Comparison of ENCODE assay signal across 9 cellular contexts in genomic region chr12:121789233-121789781, GRCh38. TPM values are rescaled to one million over a fixed set of nuclear protein-coding genes. Genes with fewer than 3 reads are reported as not detected.
DNase-seq lines count a peak whose midpoint lies in the region; ATAC-seq, FAIRE-seq and TF ChIP-seq lines count a peak whose summit lies in the region.
"Had no signal": no experiment of that assay in that cellular context is flagged by ENCODE, and none has a peak within 500 bp of the region (broad histone marks: within the 10 kb centered on the region; RNA-seq: fewer than 3 reads in every experiment).

No MANE protein-coding gene starts in this region.

- H3K9me3 ChIP-seq in uterus: no peaks in the 10 kb centered on the region

- no peaks in the 10 kb centered on the region for H3K27me3 ChIP-seq in uterus

- no peaks in the 10 kb centered on the region for H3K27me3 Mint-ChIP-seq in chondrocyte (ENCODE audit: low read depth)
- no peaks in the 10 kb centered on the region for H3K27me3 Mint-ChIP-seq in stimulated activated memory B cell treated with anti-CD40 and anti-IgM and Interleukin-4, amounts not matched to agents 10 μg/mL and 1 μg/mL and 100 μg/mL, for 72 hours

- intact Hi-C loops in uterus (cut with DNase I; ENCODE audit: low total_unique reads): no loop called here

- no peak overlapping the region for H3K4me3 ChIP-seq in uterus
- H3K4me3 ChIP-seq: GM23248 had no signal

- peak overlapping the region; percentile 81 for H3K27ac Mint-ChIP-seq in chondrocyte (ENCODE audit: unreplicated experiment)
- peak overlapping the region; percentile 95 for H3K27ac Mint-ChIP-seq in stimulated activated memory B cell treated with anti-CD40 and anti-IgM and Interleukin-4, amounts not matched to agents 10 μg/mL and 1 μg/mL and 100 μg/mL, for 72 hours

- no peak overlapping the region for H3K27ac ChIP-seq in uterus
- H3K27ac ChIP-seq: GM23248 had no signal

- TF ChIP-seq POLR2A in uterus (IDR thresholded peaks at IDR 0.05): no peak

- TF ChIP-seq CTCF in chondrocyte (IDR thresholded peaks at IDR 0.05) (no peak), uterus (IDR thresholded peaks at IDR 0.05) (no peak)

- H3K36me3 Mint-ChIP-seq in chondrocyte (ENCODE audit: low read depth): no peaks in the 10 kb centered on the region
- peaks cover 52% of the 10 kb centered on the region for H3K36me3 Mint-ChIP-seq in stimulated activated memory B cell treated with anti-CD40 and anti-IgM and Interleukin-4, amounts not matched to agents 10 μg/mL and 1 μg/mL and 100 μg/mL, for 72 hours

- no peaks in the 10 kb centered on the region for H3K9me3 Mint-ChIP-seq in chondrocyte (ENCODE audit: low read depth)
- no peaks in the 10 kb centered on the region for H3K9me3 Mint-ChIP-seq in stimulated activated memory B cell treated with anti-CD40 and anti-IgM and Interleukin-4, amounts not matched to agents 10 μg/mL and 1 μg/mL and 100 μg/mL, for 72 hours

- DNase-seq in NAMALWA (ENCODE audit: low spot score) (peak; percentile 49), chondrocyte (ENCODE audit: low spot score) (no peak), HTR-8/SVneo (ENCODE audit: insufficient read length, low spot score) (no peak), uterus (no peak), NCI-H69 (lab: John Stamatoyannopoulos, UW) (no peak)
- DNase-seq: GM23248, NCI-H748 treated with DMSO at 0.1 percent for 48 hours had no signal

- peaks cover 27% of the 10 kb centered on the region for H3K4me1 Mint-ChIP-seq in chondrocyte (ENCODE audit: low read depth)
- peaks cover 76% of the 10 kb centered on the region for H3K4me1 Mint-ChIP-seq in stimulated activated memory B cell treated with anti-CD40 and anti-IgM and Interleukin-4, amounts not matched to agents 10 μg/mL and 1 μg/mL and 100 μg/mL, for 72 hours

- peaks cover 0 to 9% of the 10 kb centered on the region in 2 donors for H3K4me1 ChIP-seq in uterus

- FAIRE-seq in HTR-8/SVneo (lab: Jason Lieb, UNC): no peak

- no peaks in the 10 kb centered on the region for H3K36me3 ChIP-seq in uterus

- ATAC-seq in GM18909 (IDR thresholded peaks at IDR 0.05; ENCODE audit: poor library complexity, unreplicated experiment): peak; percentile 11
- ATAC-seq in stimulated activated memory B cell treated with anti-CD40 and anti-IgM and Interleukin-4, amounts not matched to agents 10 μg/mL and 1 μg/mL and 100 μg/mL, for 72 hours: peak; percentile 29

- no peak overlapping the region for H3K4me3 Mint-ChIP-seq in chondrocyte (ENCODE audit: unreplicated experiment)
- H3K4me3 Mint-ChIP-seq in stimulated activated memory B cell treated with anti-CD40 and anti-IgM and Interleukin-4, amounts not matched to agents 10 μg/mL and 1 μg/mL and 100 μg/mL, for 72 hours: peak overlapping the region; percentile 83

RNA-seq across cellular contexts. Expression of gene RHOF, which starts 4.2 kb away (rescaled TPM):
- total RNA-seq in chondrocyte: 9.6 to 14.1 TPM (median 10.8 TPM) in 3 replicates
- 10 to 100 TPM in 3 of 4 donors, 1 to 10 TPM in 1; 5.1 to 27.6 (median 13.1) TPM for total RNA-seq in uterus

RNA-seq across cellular contexts. Expression of gene SETD1B, which starts 14.5 kb away (rescaled TPM):
- total RNA-seq in chondrocyte (18.8 to 19.7 TPM (median 19.4 TPM) in 3 replicates), uterus (10 to 100 TPM in 1 of 4 donors, 1 to 10 TPM in 3; 1.3 to 63.6 (median 5.6) TPM)
